In genomic region chr17:28526381-28526780, GRCh38 we compare ENCODE assay signal across 1 cellular context.
TF ChIP-seq lines count a peak whose summit lies in the region.

No MANE protein-coding gene starts in this region.

TF ChIP-seq in HepG2, 621 proteins besides CTCF, POLR2A, EP300 and RAD21:
- TF ChIP-seq ZNF687 (CRISPR knock-in tag; IDR thresholded peaks at IDR 0.05) (0 out of 2 replicates have a peak, but pooled peaks have one; percentile 21), ZSCAN9 (CRISPR knock-in tag; IDR thresholded peaks at IDR 0.05; ENCODE audit: borderline replicate concordance) (no peak)
